ENCODE assay signal across 30 cellular contexts in genomic region chr18:79958981-79959380, GRCh38.
"Had no signal": no experiment of that assay in that cellular context is flagged by ENCODE, and none has a peak within 500 bp of the region (broad histone marks: within the 10 kb centered on the region; RNA-seq: fewer than 3 reads in every experiment).

No MANE protein-coding gene starts in this region.

- H3K9me3 Mint-ChIP-seq: naive B cell; naive thymus-derived CD8-positive, alpha-beta T cell; natural killer cell treated with Interleukin-12 subunit alpha and Interleukin-12 subunit beta and Interleukin-15 and Interleukin-18, amount 100 ng/mL, for 72 hours; nephron progenitor cell; neural crest cell; stimulated activated naive B cell treated with anti-CD40 and anti-IgM and Interleukin-4, amounts not matched to agents 10 μg/mL and 1 μg/mL and 100 μg/mL, for 72 hours; stimulated activated naive CD8-positive, alpha-beta T cell treated with anti-CD3 and anti-CD28 coated beads, Interleukin-15, Interleukin-2, amounts not matched to agents 100 ng/mL and 50 ng/mL, for 24 hours; type B pancreatic cell had no signal

- DNase-seq: naive B cell; naive thymus-derived CD8-positive, alpha-beta T cell; nephron progenitor cell; nucleus accumbens; pancreas; psoas muscle; stimulated activated CD4-positive, alpha-beta T cell treated with anti-CD3 and anti-CD28 coated beads, Interleukin-12 subunit alpha, Interleukin-12 subunit beta, amount 100 ng/mL, for 4 hours; stimulated activated CD4-positive, alpha-beta T cell treated with anti-CD3 and anti-CD28 coated beads, Interleukin-1b, Interleukin-23, amount 100 ng/mL, for 48 hours; stimulated activated CD4-positive, alpha-beta T cell treated with anti-CD3 and anti-CD28 coated beads, Interleukin-4, amount 100 ng/mL, for 1 hour; stimulated activated CD4-positive, alpha-beta T cell treated with anti-CD3 and anti-CD28 coated beads, Interleukin-4, amount 100 ng/mL, for 4 hours; stimulated activated CD8-positive, alpha-beta memory T cell treated with anti-CD3 and anti-CD28 coated beads, Interleukin-4, amount 100 ng/mL, for 48 hours; stimulated activated naive B cell treated with anti-CD40 and anti-IgM and Interleukin-4, amounts not matched to agents 10 μg/mL and 1 μg/mL and 100 μg/mL, for 72 hours; stimulated activated naive CD4-positive, alpha-beta T cell treated with Interleukin-2 at 50 U/mL for 16 hours; stomach; thyroid gland; upper lobe of right lung; uterus had no signal

- H3K36me3 ChIP-seq: neutrophil, pancreas, spleen, stomach, thoracic aorta, thyroid gland, tibial nerve, upper lobe of right lung, uterus had no signal

- H3K27ac ChIP-seq: neutrophil, pancreas, psoas muscle, skin epidermis, spleen, thoracic aorta, thyroid gland, upper lobe of right lung, uterus had no signal

- H3K9me3 ChIP-seq: neutrophil, pancreas, psoas muscle, spleen, stomach, thoracic aorta, thyroid gland, tibial nerve, upper lobe of right lung, uterus had no signal

- H3K4me3 Mint-ChIP-seq: naive B cell; naive thymus-derived CD8-positive, alpha-beta T cell; natural killer cell treated with Interleukin-12 subunit alpha and Interleukin-12 subunit beta and Interleukin-15 and Interleukin-18, amount 100 ng/mL, for 72 hours; nephron progenitor cell; neural crest cell; stimulated activated naive B cell treated with anti-CD40 and anti-IgM and Interleukin-4, amounts not matched to agents 10 μg/mL and 1 μg/mL and 100 μg/mL, for 72 hours; stimulated activated naive CD8-positive, alpha-beta T cell treated with anti-CD3 and anti-CD28 coated beads, Interleukin-15, Interleukin-2, amounts not matched to agents 100 ng/mL and 50 ng/mL, for 24 hours; type B pancreatic cell had no signal

- H3K36me3 Mint-ChIP-seq: naive B cell; naive thymus-derived CD8-positive, alpha-beta T cell; natural killer cell treated with Interleukin-12 subunit alpha and Interleukin-12 subunit beta and Interleukin-15 and Interleukin-18, amount 100 ng/mL, for 72 hours; type B pancreatic cell had no signal

- H3K27me3 ChIP-seq: pancreas, thyroid gland, upper lobe of right lung had no signal

- H3K27me3 Mint-ChIP-seq: naive thymus-derived CD8-positive, alpha-beta T cell; stimulated activated naive CD8-positive, alpha-beta T cell treated with anti-CD3 and anti-CD28 coated beads, Interleukin-15, Interleukin-2, amounts not matched to agents 100 ng/mL and 50 ng/mL, for 24 hours; type B pancreatic cell had no signal

- H3K27ac Mint-ChIP-seq: naive B cell; natural killer cell treated with Interleukin-12 subunit alpha and Interleukin-12 subunit beta and Interleukin-15 and Interleukin-18, amount 100 ng/mL, for 72 hours; nephron progenitor cell; progenitor cell of endocrine pancreas; stimulated activated naive B cell treated with anti-CD40 and anti-IgM and Interleukin-4, amounts not matched to agents 10 μg/mL and 1 μg/mL and 100 μg/mL, for 72 hours; stimulated activated naive CD8-positive, alpha-beta T cell treated with anti-CD3 and anti-CD28 coated beads, Interleukin-15, Interleukin-2, amounts not matched to agents 100 ng/mL and 50 ng/mL, for 24 hours had no signal

- ATAC-seq: naive thymus-derived CD8-positive, alpha-beta T cell; natural killer cell treated with Interleukin-12 subunit alpha and Interleukin-12 subunit beta and Interleukin-15 and Interleukin-18, amount 100 ng/mL, for 72 hours; pancreas; psoas muscle; right cardiac atrium; sciatic nerve; stimulated activated naive B cell treated with anti-CD40 and anti-IgM and Interleukin-4, amounts not matched to agents 10 μg/mL and 1 μg/mL and 100 μg/mL, for 72 hours; upper lobe of right lung had no signal

- H3K4me1 ChIP-seq: pancreas, psoas muscle, uterus had no signal

- H3K4me3 ChIP-seq: pancreas, psoas muscle, skin epidermis, smooth muscle cell, spleen, stomach, thoracic aorta, thyroid gland, tibial nerve, upper lobe of right lung, uterus had no signal
